In genomic region chr12:131101006-131101405, GRCh38 we compare ENCODE assay signal across 14 cellular contexts.
"Had no signal": no experiment of that assay in that cellular context is flagged by ENCODE, and none has a peak within 500 bp of the region (broad histone marks: within the 10 kb centered on the region; RNA-seq: fewer than 3 reads in every experiment).

No MANE protein-coding gene starts in this region.

- ATAC-seq: activated CD8-positive, alpha-beta T cell treated with anti-CD3 and anti-CD28 coated beads for 36 hours; activated naive CD4-positive, alpha-beta T cell treated with anti-CD3 and anti-CD28 coated beads, Interleukin-2, amount 50 U/mL, for 72 hours; esophagus mucosa; naive thymus-derived CD8-positive, alpha-beta T cell; psoas muscle; stimulated activated naive CD8-positive, alpha-beta T cell treated with anti-CD3 and anti-CD28 coated beads, Interleukin-15, Interleukin-2, amounts not matched to agents 100 U/mL and 50 U/mL, for 24 hours had no signal

- FAIRE-seq: endometrium had no signal

- H3K9me3 ChIP-seq: neutrophil, psoas muscle, thoracic aorta had no signal

- H3K4me3 Mint-ChIP-seq: activated CD8-positive, alpha-beta T cell treated with anti-CD3 and anti-CD28 coated beads for 36 hours; brain; T-helper 2 cell treated with Interferon-gamma antibody and Interleukin-4, amounts not matched to agents 5 μg/mL and 100 μg/mL, for 36 hours had no signal

- H3K27ac ChIP-seq: neutrophil, psoas muscle, thoracic aorta had no signal

- H3K27ac Mint-ChIP-seq: activated CD8-positive, alpha-beta T cell treated with anti-CD3 and anti-CD28 coated beads for 36 hours; activated naive CD4-positive, alpha-beta T cell treated with anti-CD3 and anti-CD28 coated beads, Interleukin-2, amount 50 U/mL, for 72 hours; naive thymus-derived CD8-positive, alpha-beta T cell; T-helper 2 cell treated with Interferon-gamma antibody and Interleukin-4, amounts not matched to agents 5 μg/mL and 100 μg/mL, for 36 hours had no signal

- H3K27me3 Mint-ChIP-seq: brain had no signal

- H3K9me3 Mint-ChIP-seq: activated CD8-positive, alpha-beta T cell treated with anti-CD3 and anti-CD28 coated beads for 36 hours; activated naive CD4-positive, alpha-beta T cell treated with anti-CD3 and anti-CD28 coated beads, Interleukin-2, amount 50 U/mL, for 72 hours; T-helper 2 cell treated with Interferon-gamma antibody and Interleukin-4, amounts not matched to agents 5 μg/mL and 100 μg/mL, for 36 hours had no signal

- DNase-seq: activated CD8-positive, alpha-beta T cell treated with anti-CD3 and anti-CD28 coated beads for 36 hours; activated T-cell treated with anti-CD3 and anti-CD28 coated beads for 4 hours; amniotic stem cell; psoas muscle; stimulated activated CD4-positive, alpha-beta T cell treated with anti-CD3 and anti-CD28 coated beads, Interleukin-2, amount 100 ng/mL, for 48 hours; stimulated activated naive CD8-positive, alpha-beta T cell treated with anti-CD3 and anti-CD28 coated beads, Interleukin-15, Interleukin-2, amounts not matched to agents 100 U/mL and 50 U/mL, for 24 hours had no signal

- H3K4me1 ChIP-seq: psoas muscle had no signal

- H3K36me3 ChIP-seq: neutrophil, thoracic aorta had no signal

- H3K4me3 ChIP-seq: psoas muscle, thoracic aorta had no signal

- H3K36me3 Mint-ChIP-seq: activated naive CD4-positive, alpha-beta T cell treated with anti-CD3 and anti-CD28 coated beads, Interleukin-2, amount 50 U/mL, for 72 hours; brain had no signal
